14 cellular contexts compared by ENCODE assay signal in the genomic region with DNA sequence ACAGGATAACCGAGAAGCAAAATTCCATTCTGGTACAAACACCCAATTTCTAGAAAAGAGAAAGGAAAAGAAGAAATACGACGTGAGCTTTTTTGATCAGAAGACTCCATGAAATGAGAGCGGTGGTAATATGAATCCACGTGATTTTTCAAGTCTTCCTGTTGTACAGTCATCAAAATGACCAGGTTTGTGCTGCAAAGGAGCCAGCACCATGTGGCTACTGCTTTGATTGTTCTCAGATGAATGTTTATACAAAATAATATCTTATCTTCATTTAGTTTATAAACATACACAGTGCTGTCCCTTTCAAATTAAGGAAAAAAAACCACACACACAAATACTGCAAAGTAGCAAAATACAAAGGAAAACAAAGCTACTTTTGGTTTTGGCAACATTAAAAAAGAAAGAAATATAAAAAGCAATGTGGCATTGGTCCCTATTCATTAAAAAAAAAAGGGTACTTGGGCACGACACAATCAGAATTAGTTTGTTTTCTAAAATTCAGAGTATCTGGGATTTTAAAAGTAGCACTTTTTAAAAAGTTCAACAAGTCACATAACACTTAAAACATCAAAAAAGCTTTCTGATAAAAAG. TPM values are rescaled to one million over a fixed set of nuclear protein-coding genes. Genes with fewer than 3 reads are reported as not detected.
A peak's percentile ranks its signal among the peaks of the same experiment; 100 is the strongest.
DNase-seq lines count a peak whose midpoint lies in the region; ATAC-seq and TF ChIP-seq lines count a peak whose summit lies in the region.
"Had no signal": no experiment of that assay in that cellular context is flagged by ENCODE, and none has a peak within 500 bp of the region (broad histone marks: within the 10 kb centered on the region; RNA-seq: fewer than 3 reads in every experiment).

No MANE protein-coding gene starts in this region.

- H3K23ac ChIP-seq in mesenchymal stem cell (ENCODE audit: low read length in 2 of 2): no peak overlapping the region

- H3K4me2 ChIP-seq in mesenchymal stem cell (ENCODE audit: low read length, poor library complexity, severe bottlenecking): no peak overlapping the region

- H4K91ac ChIP-seq in mesenchymal stem cell (ENCODE audit: low read length): no peak overlapping the region

- no peak for TF ChIP-seq POLR2A in adrenal gland (IDR thresholded peaks at IDR 0.05)

- no peaks in the 10 kb centered on the region for H3K9me3 Mint-ChIP-seq in stimulated activated naive CD8-positive, alpha-beta T cell treated with anti-CD3 and anti-CD28 coated beads, Interleukin-15, Interleukin-2, amounts not matched to agents 100 ng/mL and 50 ng/mL, for 24 hours
- H3K9me3 Mint-ChIP-seq in WTC11: no peaks in the 10 kb centered on the region

- H3K4me3 ChIP-seq in adrenal gland (no peak overlapping the region), mesenchymal stem cell (ENCODE audit: insufficient read depth in 1 of 2, low read depth in 1 of 2, low read length in 2 of 2) (no peak overlapping the region)

- no peak for DNase-seq in stimulated activated naive CD8-positive, alpha-beta T cell treated with anti-CD3 and anti-CD28 coated beads, Interleukin-15, Interleukin-2, amounts not matched to agents 100 U/mL and 50 U/mL, for 24 hours
- DNase-seq in adrenal gland (peak in 3 of 7 donors; percentile 4 to 37 (median 21)), mesenchymal stem cell (no peak), superior temporal gyrus (ENCODE audit: extremely low spot score) (no peak), WTC11 (ENCODE audit: low spot score) (no peak), mucosa of gallbladder (ENCODE audit: low spot score) (no peak)
- DNase-seq: C1 segment of cervical spinal cord, erythroblast, GF-D8, NCI-H226 had no signal

- H3K4me1 ChIP-seq in adrenal gland (replicated peaks in 1 of 2) (peaks cover 35 to 58% of the 10 kb centered on the region in 2 donors), mesenchymal stem cell (ENCODE audit: control insufficient read depth, insufficient read depth, low read depth, low read length) (peaks cover 6% of the 10 kb centered on the region)

- no peak overlapping the region for H2BK15ac ChIP-seq in mesenchymal stem cell (ENCODE audit: low read depth, poor library complexity, severe bottlenecking)

- no peaks in the 10 kb centered on the region for H3K27me3 Mint-ChIP-seq in stimulated activated naive CD8-positive, alpha-beta T cell treated with anti-CD3 and anti-CD28 coated beads, Interleukin-15, Interleukin-2, amounts not matched to agents 100 ng/mL and 50 ng/mL, for 24 hours
- no peaks in the 10 kb centered on the region for H3K27me3 Mint-ChIP-seq in WTC11 (ENCODE audit: low read depth)

- H3K36me3 Mint-ChIP-seq in stimulated activated naive CD8-positive, alpha-beta T cell treated with anti-CD3 and anti-CD28 coated beads, Interleukin-15, Interleukin-2, amounts not matched to agents 100 ng/mL and 50 ng/mL, for 24 hours (ENCODE audit: low read depth): peaks cover 46% of the 10 kb centered on the region
- H3K36me3 Mint-ChIP-seq in WTC11: peaks cover 51% of the 10 kb centered on the region

- no peak overlapping the region for H3K4ac ChIP-seq in mesenchymal stem cell (ENCODE audit: low read depth in 1 of 2, low read length in 2 of 2)

- H3K14ac ChIP-seq in mesenchymal stem cell (ENCODE audit: low read length in 2 of 2): no peak overlapping the region

- H3K4me3 Mint-ChIP-seq in stimulated activated naive CD8-positive, alpha-beta T cell treated with anti-CD3 and anti-CD28 coated beads, Interleukin-15, Interleukin-2, amounts not matched to agents 100 ng/mL and 50 ng/mL, for 24 hours: peak overlapping the region; percentile 40
- H3K4me3 Mint-ChIP-seq in WTC11: no peak overlapping the region

- H2AK5ac ChIP-seq in mesenchymal stem cell (ENCODE audit: low read length, severe bottlenecking): no peak overlapping the region

- no peak overlapping the region for H4K8ac ChIP-seq in mesenchymal stem cell (ENCODE audit: low read length)

- H3K27me3 ChIP-seq in adrenal gland (no peaks in the 10 kb centered on the region), mesenchymal stem cell (ENCODE audit: control insufficient read depth in 1 of 2, insufficient read depth in 1 of 2, low read length in 2 of 2) (no peaks in the 10 kb centered on the region)

- intact Hi-C loops in adrenal gland (cut with DNase I): no loop called here

- POLR2A ChIA-PET in WTC11 (lab: Charles Lee): no interaction called here

- H3K79me1 ChIP-seq in mesenchymal stem cell (replicated peaks; ENCODE audit: low read length, poor library complexity, severe bottlenecking): peaks cover 37% of the 10 kb centered on the region

- H3K18ac ChIP-seq in mesenchymal stem cell (ENCODE audit: low read depth in 1 of 2, low read length in 2 of 2): no peak overlapping the region

- H3K9me3 ChIP-seq in adrenal gland (replicated peaks in 1 of 3) (no peaks in the 10 kb centered on the region), mesenchymal stem cell (ENCODE audit: control insufficient read depth, low read length) (no peaks in the 10 kb centered on the region)

- CTCF ChIA-PET in WTC11 (lab: Charles Lee): interaction anchor here (0.5 to 1.8 kb wide), 18 partner anchors 9 to 472 kb away, joined by 3 to 11 read pairs (median 4); a partner anchor contains a TSS

- H2AFZ ChIP-seq in mesenchymal stem cell (ENCODE audit: low read depth, low read length): no peak overlapping the region

- peak overlapping the region; percentile 39 for H3K9ac ChIP-seq in mesenchymal stem cell (ENCODE audit: low read length)

- peak overlapping the region in 3 of 5 donors; percentile 7 to 71 (median 61) for H3K27ac ChIP-seq in adrenal gland
- H3K27ac ChIP-seq in mesenchymal stem cell (ENCODE audit: low read length, poor library complexity, severe bottlenecking): no peak overlapping the region

- H2BK120ac ChIP-seq in mesenchymal stem cell (ENCODE audit: low read depth, low read length): no peak overlapping the region

- no peak overlapping the region for H2BK5ac ChIP-seq in mesenchymal stem cell (ENCODE audit: low read depth, low read length, poor library complexity, severe bottlenecking)

- H3K36me3 ChIP-seq in adrenal gland (replicated peaks in 1 of 2) (peaks cover 0 to 26% of the 10 kb centered on the region in 2 donors), mesenchymal stem cell (ENCODE audit: control insufficient read depth in 1 of 2, insufficient read depth in 2 of 2, low read depth in 1 of 2, low read length in 2 of 2) (peaks cover 48 to 80% of the 10 kb centered on the region in 2 experiments)

- TF ChIP-seq CTCF in adrenal gland (IDR thresholded peaks at IDR 0.05) (no peak), WTC11 (IDR thresholded peaks at IDR 0.05) (no peak)

- 39 to 59% (median 50%) methylated on average over 6 of the region's 6 CpGs for WGBS in adrenal gland, 4 donors
- WGBS in mesenchymal stem cell: 95% methylated on average over 5 of the region's 6 CpGs

- no peak overlapping the region for H2BK12ac ChIP-seq in mesenchymal stem cell (ENCODE audit: low read length in 2 of 2)

- H3K27ac Mint-ChIP-seq in stimulated activated naive CD8-positive, alpha-beta T cell treated with anti-CD3 and anti-CD28 coated beads, Interleukin-15, Interleukin-2, amounts not matched to agents 100 ng/mL and 50 ng/mL, for 24 hours: peak overlapping the region; percentile 69
- no peak overlapping the region for H3K27ac Mint-ChIP-seq in WTC11

- ATAC-seq in stimulated activated naive CD8-positive, alpha-beta T cell treated with anti-CD3 and anti-CD28 coated beads, Interleukin-15, Interleukin-2, amounts not matched to agents 100 U/mL and 50 U/mL, for 24 hours: no peak
- ATAC-seq in WTC11 (no peak), HG02970 (IDR thresholded peaks at IDR 0.05; ENCODE audit: low FRiP score, unreplicated experiment) (no peak)

- H3K4me1 Mint-ChIP-seq in stimulated activated naive CD8-positive, alpha-beta T cell treated with anti-CD3 and anti-CD28 coated beads, Interleukin-15, Interleukin-2, amounts not matched to agents 100 ng/mL and 50 ng/mL, for 24 hours (ENCODE audit: low read depth): peaks cover 56% of the 10 kb centered on the region
- 0 out of 2 replicates have a peak, but pooled peaks cover 8% of the 10 kb centered on the region for H3K4me1 Mint-ChIP-seq in WTC11

TF ChIP-seq in WTC11, 78 proteins besides CTCF, POLR2A, EP300 and RAD21 (continues in another document):
- TF ChIP-seq FOXP1 (CRISPR knock-in tag; IDR thresholded peaks at IDR 0.05; ENCODE audit: borderline replicate concordance) (no peak), JUN (CRISPR knock-in tag; IDR thresholded peaks at IDR 0.05) (no peak), NR1H2 (CRISPR knock-in tag; IDR thresholded peaks at IDR 0.05) (no peak), TP53 (CRISPR knock-in tag; IDR thresholded peaks at IDR 0.05) (no peak), ETV6 (CRISPR knock-in tag; IDR thresholded peaks at IDR 0.05) (no peak), OVOL2 (CRISPR knock-in tag; IDR thresholded peaks at IDR 0.05; ENCODE audit: borderline replicate concordance) (no peak), CREB1 (CRISPR knock-in tag; IDR thresholded peaks at IDR 0.05) (no peak), NFE2L1 (CRISPR knock-in tag; IDR thresholded peaks at IDR 0.05) (no peak)
- TF ChIP-seq, protein P1, sequence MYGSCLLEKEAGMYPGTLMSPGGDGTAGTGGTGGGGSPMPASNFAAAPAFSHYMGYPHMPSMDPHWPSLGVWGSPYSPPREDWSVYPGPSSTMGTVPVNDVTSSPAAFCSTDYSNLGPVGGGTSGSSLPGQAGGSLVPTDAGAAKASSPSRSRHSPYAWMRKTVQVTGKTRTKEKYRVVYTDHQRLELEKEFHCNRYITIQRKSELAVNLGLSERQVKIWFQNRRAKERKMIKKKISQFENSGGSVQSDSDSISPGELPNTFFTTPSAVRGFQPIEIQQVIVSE (CRISPR knock-in tag; IDR thresholded peaks at IDR 0.05; ENCODE audit: borderline replicate concordance): no peak
- TF ChIP-seq, protein P2, sequence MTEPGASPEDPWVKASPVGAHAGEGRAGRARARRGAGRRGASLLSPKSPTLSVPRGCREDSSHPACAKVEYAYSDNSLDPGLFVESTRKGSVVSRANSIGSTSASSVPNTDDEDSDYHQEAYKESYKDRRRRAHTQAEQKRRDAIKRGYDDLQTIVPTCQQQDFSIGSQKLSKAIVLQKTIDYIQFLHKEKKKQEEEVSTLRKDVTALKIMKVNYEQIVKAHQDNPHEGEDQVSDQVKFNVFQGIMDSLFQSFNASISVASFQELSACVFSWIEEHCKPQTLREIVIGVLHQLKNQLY (CRISPR knock-in tag; IDR thresholded peaks at IDR 0.05): no peak

RNA-seq across cellular contexts. Expression of a gene that starts 13.0 kb away (rescaled TPM):
- 10 to 100 TPM in 7 of 8 donors, 1 to 10 TPM in 1; 9.4 to 46.1 (median 16.0) TPM for total RNA-seq in adrenal gland
- polyA plus RNA-seq in adrenal gland: 1 to 10 TPM; 3.3 to 4.8 (median 3.8) TPM
- polyA plus RNA-seq in mesenchymal stem cell (2013, experiment 1 of 2): 2.0 TPM
- polyA plus RNA-seq in mesenchymal stem cell (2013, experiment 2 of 2): 2.2 TPM
- 0.18 to 0.46 TPM (median 0.21 TPM) in 3 replicates for total RNA-seq in WTC11 (2021)
- 22.4 TPM for total RNA-seq in mucosa of gallbladder

RNA-seq across cellular contexts. Expression of a gene that starts 48.8 kb away (rescaled TPM):
- total RNA-seq in adrenal gland: 10 to 100 TPM in 3 of 8 donors, 1 to 10 TPM in 5; 3.8 to 14.8 (median 7.1) TPM
- polyA plus RNA-seq in adrenal gland: 10 to 100 TPM in 1 of 3 donors, 1 to 10 TPM in 2; 3.1 to 12.4 (median 5.6) TPM
- 108 TPM for polyA plus RNA-seq in mesenchymal stem cell (2013, experiment 1 of 2)
- 109 TPM for polyA plus RNA-seq in mesenchymal stem cell (2013, experiment 2 of 2)
- 0.16 to 0.25 TPM (median 0.20 TPM) in 3 replicates for total RNA-seq in WTC11 (2021)
- 10.6 TPM for total RNA-seq in mucosa of gallbladder
- total RNA-seq: activated CD8-positive, alpha-beta memory T cell treated with anti-CD3 and anti-CD28 coated beads for 36 hours had no signal
- polyA plus RNA-seq: neural cell had no signal
